ENCODE assay signal across 8 cellular contexts in genomic region chr13:98842858-98843481, GRCh38.
DNase-seq lines count a peak whose midpoint lies in the region; ATAC-seq lines count a peak whose summit lies in the region.

No MANE protein-coding gene starts in this region.

- ATAC-seq in GM19043 (IDR thresholded peaks at IDR 0.05; ENCODE audit: low read depth, unreplicated experiment) (peak; percentile 93), HG03175 (IDR thresholded peaks at IDR 0.05; ENCODE audit: unreplicated experiment) (peak; percentile 92), left colon (peak; percentile 91)
- ATAC-seq in activated CD4-positive, CD25-positive, alpha-beta regulatory T cell treated with anti-CD3 and anti-CD28 coated beads, Interleukin-2, amount 50 U/mL, for 24 hours: peak; percentile 72 to 75

- intact Hi-C loops in left colon (cut with DNase I, micrococcal nuclease): no loop called here

- peak in 12 of 14 donors; percentile 8 to 64 (median 40) for DNase-seq in C1 segment of cervical spinal cord (lab: John Stamatoyannopoulos, UW)
- DNase-seq in NCI-H226: peak; percentile 28
- DNase-seq in cerebellar cortex (ENCODE audit: low spot score): peak; percentile 74
- peak; percentile 66 to 67 for DNase-seq in left colon
- peak; percentile 41 to 68 (median 52) for DNase-seq in stimulated activated CD4-positive, alpha-beta T cell treated with anti-CD3 and anti-CD28 coated beads, TNF-alpha, amount 100 ng/mL, for 48 hours (ENCODE audit: low read depth in 3 of 3)

Comparison
In these comparisons a context has a peak if more than half of its experiments do, and no peak if none do; other contexts are left out.
1. Peak in every context shown above with its lines: DNase-seq and ATAC-seq.